In genomic region chr1:42172394-42173133, GRCh38 we compare ENCODE assay signal across 1 cellular context.
TF ChIP-seq lines count a peak whose summit lies in the region.

No MANE protein-coding gene starts in this region.

TF ChIP-seq in H1, 55 proteins besides CTCF, POLR2A, EP300 and RAD21 (continued from another document):
- TF ChIP-seq USF2 (IDR thresholded peaks at IDR 0.05; ENCODE audit: low read length): no peak
- no peak for TF ChIP-seq KDM5A (IDR thresholded peaks at IDR 0.05; ENCODE audit: low read length)
